13 cellular contexts compared by ENCODE assay signal in genomic region chr6:109515781-109516409, GRCh38. TPM values are rescaled to one million over a fixed set of nuclear protein-coding genes. Genes with fewer than 3 reads are reported as not detected.
A peak's percentile ranks its signal among the peaks of the same experiment; 100 is the strongest.
DNase-seq lines count a peak whose midpoint lies in the region; ATAC-seq, FAIRE-seq and TF ChIP-seq lines count a peak whose summit lies in the region.
"Had no signal": no experiment of that assay in that cellular context is flagged by ENCODE, and none has a peak within 500 bp of the region (broad histone marks: within the 10 kb centered on the region; RNA-seq: fewer than 3 reads in every experiment).

No MANE protein-coding gene starts in this region.

- no peaks in the 10 kb centered on the region for H3K9me3 ChIP-seq in tibial artery
- H3K9me3 ChIP-seq: body of pancreas had no signal

- no peaks in the 10 kb centered on the region for H3K27me3 ChIP-seq in tibial artery
- H3K27me3 ChIP-seq: body of pancreas had no signal

- no peaks in the 10 kb centered on the region for H3K9me3 Mint-ChIP-seq in HFFc6
- H3K9me3 Mint-ChIP-seq in T-cell, result no peaks in the 10 kb centered on the region

- H3K4me3 Mint-ChIP-seq in HFFc6 (peak overlapping the region; percentile 80), T-cell (peak overlapping the region; percentile 72 to 77 (median 75))

- no peaks in the 10 kb centered on the region for H3K36me3 ChIP-seq in tibial artery

- DNase-seq in AG20443 (ENCODE audit: low spot score) (peak; percentile 20), HFFc6 (no peak), T-cell (no peak), fibroblast of villous mesenchyme (ENCODE audit: low read depth) (no peak), GM12891 (ENCODE audit: insufficient read length, low spot score) (no peak), GM19238 (ENCODE audit: insufficient read length, low spot score) (no peak), tibial artery (no peak)
- DNase-seq: activated CD4-positive, alpha-beta T cell treated with anti-CD3 and anti-CD28 coated beads, Interleukin-2, amount 50 U/mL, for 48 hours; body of pancreas; SHP77 treated with DMSO at 0.1 percent for 48 hours had no signal

- H3K4me1 ChIP-seq in tibial artery, result no peaks in the 10 kb centered on the region
- H3K4me1 ChIP-seq: body of pancreas had no signal

- H3K27me3 Mint-ChIP-seq in HFFc6 (ENCODE audit: insufficient read depth) (peaks cover 10% of the 10 kb centered on the region), T-cell (no peaks in the 10 kb centered on the region)

- peak overlapping the region; percentile 29 for H3K4me3 ChIP-seq in fibroblast of villous mesenchyme (ENCODE audit: low read depth, low read length)
- H3K4me3 ChIP-seq in tibial artery, result no peak overlapping the region
- H3K4me3 ChIP-seq: body of pancreas had no signal

- TF ChIP-seq CTCF in HFFc6 (IDR thresholded peaks at IDR 0.05) (no peak), fibroblast of villous mesenchyme (IDR thresholded peaks at IDR 0.05; ENCODE audit: insufficient read depth, low read depth, low read length) (no peak), tibial artery (IDR thresholded peaks at IDR 0.05) (no peak)

- no peak for FAIRE-seq in GM12891 (lab: Jason Lieb, UNC)

- POLR2A ChIA-PET in T-cell (lab: Charles Lee), result interaction anchor here in 1 of 2 donors (0.5 kb wide), 1 partner anchor 24 kb away, joined by 3 read pairs; no protein-coding TSS in a partner anchor

- no peak for TF ChIP-seq POLR2A in GM12891 (IDR thresholded peaks at IDR 0.05; ENCODE audit: low read depth, low read length)

- H3K36me3 Mint-ChIP-seq in HFFc6 (ENCODE audit: low read depth) (no peaks in the 10 kb centered on the region), T-cell (no peaks in the 10 kb centered on the region)

- CTCF ChIA-PET in T-cell (lab: Charles Lee), result interaction anchor here (0.7 to 1.3 kb wide), 5 partner anchors 13 to 875 kb away, joined by 3 to 6 read pairs (median 4); no protein-coding TSS in a partner anchor

- no peak overlapping the region for H3K27ac Mint-ChIP-seq in HFFc6
- H3K27ac Mint-ChIP-seq in T-cell, result peak overlapping the region in 1 of 2 donors; percentile 53

- intact Hi-C loops in tibial artery (cut with DNase I; ENCODE audit: low total_unique reads), result no loop called here

- H3K27ac ChIP-seq in tibial artery, result no peak overlapping the region
- H3K27ac ChIP-seq: body of pancreas, HL-60 had no signal

- no peak for ATAC-seq in T-cell (replicated peaks in 1 of 4)
- ATAC-seq in GM18868 (IDR thresholded peaks at IDR 0.05; ENCODE audit: unreplicated experiment), result no peak
- ATAC-seq: body of pancreas, esophagus mucosa had no signal

- H3K4me1 Mint-ChIP-seq in HFFc6 (ENCODE audit: low read depth), result peaks cover 46% of the 10 kb centered on the region
- H3K4me1 Mint-ChIP-seq in T-cell, result peaks cover 27 to 28% (median 28%) of the 10 kb centered on the region in 3 donors

TF ChIP-seq in GM12891, 5 proteins besides CTCF, POLR2A, EP300 and RAD21:
- TF ChIP-seq POU2F2 (IDR thresholded peaks at IDR 0.05; ENCODE audit: low read depth, low read length), result no peak
- no peak for TF ChIP-seq TAF1 (IDR thresholded peaks at IDR 0.05; ENCODE audit: low read depth, low read length)
- no peak for TF ChIP-seq SPI1 (IDR thresholded peaks at IDR 0.05; ENCODE audit: low read depth, low read length)
- TF ChIP-seq PAX5 (IDR thresholded peaks at IDR 0.05; ENCODE audit: insufficient read depth, low read length, severe bottlenecking), result no peak
- no peak for TF ChIP-seq POLR2AphosphoS5 (IDR thresholded peaks at IDR 0.05; ENCODE audit: low read depth, low read length)

RNA-seq across cellular contexts. Expression of gene ZBTB24, which starts 32.9 kb away (rescaled TPM):
- 1 to 10 TPM; 5.7 to 6.3 (median 6.1) TPM for total RNA-seq in HFFc6 (2021; fragmentation: NEBNext Ultra II Directional; extraction: Animal tissue kit (Norgen Biotek cat#: 25700))
- total RNA-seq in T-cell, result 10 to 100 TPM; 14.1 to 21.2 (median 19.5) TPM
- total RNA-seq in fibroblast of villous mesenchyme, result 8.1 and 10.4 TPM in 2 replicates
- 5.2 TPM for polyA plus RNA-seq in GM12891 (2012; ENCODE audit: low read depth, missing spikeins)
